14 cellular contexts compared by ENCODE assay signal in genomic region chr12:120078868-120079267, GRCh38. TPM values are rescaled to one million over a fixed set of nuclear protein-coding genes. Genes with fewer than 3 reads are reported as not detected.
A peak's percentile ranks its signal among the peaks of the same experiment; 100 is the strongest.
DNase-seq lines count a peak whose midpoint lies in the region; ATAC-seq and TF ChIP-seq lines count a peak whose summit lies in the region.
"Had no signal": no experiment of that assay in that cellular context is flagged by ENCODE, and none has a peak within 500 bp of the region (broad histone marks: within the 10 kb centered on the region; RNA-seq: fewer than 3 reads in every experiment).

No MANE protein-coding gene starts in this region.

- H3K36me3 Mint-ChIP-seq in stimulated activated naive CD8-positive, alpha-beta T cell treated with anti-CD3 and anti-CD28 coated beads, Interleukin-15, Interleukin-2, amounts not matched to agents 100 ng/mL and 50 ng/mL, for 24 hours (ENCODE audit: low read depth): peaks cover 61% of the 10 kb centered on the region
- peaks cover 56% of the 10 kb centered on the region for H3K36me3 Mint-ChIP-seq in activated CD8-positive, alpha-beta T cell treated with anti-CD3 and anti-CD28 coated beads for 36 hours (ENCODE audit: low read depth)

- no peak for DNase-seq in stimulated activated naive CD8-positive, alpha-beta T cell treated with anti-CD3 and anti-CD28 coated beads, Interleukin-15, Interleukin-2, amounts not matched to agents 100 U/mL and 50 U/mL, for 24 hours
- no peak for DNase-seq in activated CD8-positive, alpha-beta T cell treated with anti-CD3 and anti-CD28 coated beads for 36 hours
- DNase-seq in left colon (no peak), GM20000 (ENCODE audit: low spot score) (no peak), COLO829 (ENCODE audit: low spot score) (no peak)
- DNase-seq: foreskin melanocyte; H9; kidney; NCI-H1105 treated with DMSO at 0.1 percent for 48 hours; NCI-H446 treated with DMSO at 0.1 percent for 48 hours; stimulated activated CD4-positive, alpha-beta T cell treated with anti-CD3 and anti-CD28 coated beads, Interleukin-2, amount 100 ng/mL, for 24 hours had no signal

- intact Hi-C loops in activated CD8-positive, alpha-beta T cell treated with anti-CD3 and anti-CD28 coated beads for 36 hours (cut with micrococcal nuclease): no loop called here
- intact Hi-C loops in left colon (cut with DNase I, micrococcal nuclease): no loop called here

- TF ChIP-seq CTCF in activated CD8-positive, alpha-beta T cell treated with anti-CD3 and anti-CD28 coated beads for 36 hours (IDR thresholded peaks at IDR 0.05): no peak
- TF ChIP-seq CTCF in GM20000 (IDR thresholded peaks at IDR 0.05; ENCODE audit: extremely low read depth, missing control alignments): no peak

- peak overlapping the region; percentile 48 for H3K27ac Mint-ChIP-seq in stimulated activated naive CD8-positive, alpha-beta T cell treated with anti-CD3 and anti-CD28 coated beads, Interleukin-15, Interleukin-2, amounts not matched to agents 100 ng/mL and 50 ng/mL, for 24 hours
- peak overlapping the region; percentile 61 for H3K27ac Mint-ChIP-seq in activated CD8-positive, alpha-beta T cell treated with anti-CD3 and anti-CD28 coated beads for 36 hours

- CTCF ChIA-PET in activated CD8-positive, alpha-beta T cell treated with anti-CD3 and anti-CD28 coated beads for 36 hours (lab: Charles Lee): interaction anchor here (0.8 to 2.1 kb wide), 3 partner anchors 8 to 90 kb away, joined by 3 to 7 read pairs (median 3); no protein-coding TSS in a partner anchor

- ATAC-seq in stimulated activated naive CD8-positive, alpha-beta T cell treated with anti-CD3 and anti-CD28 coated beads, Interleukin-15, Interleukin-2, amounts not matched to agents 100 U/mL and 50 U/mL, for 24 hours: no peak
- peak; percentile 49 for ATAC-seq in activated CD8-positive, alpha-beta T cell treated with anti-CD3 and anti-CD28 coated beads for 36 hours
- ATAC-seq in left colon (peak; percentile 67), GM18502 (IDR thresholded peaks at IDR 0.05; ENCODE audit: poor library complexity, unreplicated experiment) (no peak), HG02588 (IDR thresholded peaks at IDR 0.05; ENCODE audit: unreplicated experiment) (no peak)

- H3K4me1 Mint-ChIP-seq in stimulated activated naive CD8-positive, alpha-beta T cell treated with anti-CD3 and anti-CD28 coated beads, Interleukin-15, Interleukin-2, amounts not matched to agents 100 ng/mL and 50 ng/mL, for 24 hours (ENCODE audit: low read depth): peaks cover 24% of the 10 kb centered on the region
- peaks cover 22% of the 10 kb centered on the region for H3K4me1 Mint-ChIP-seq in activated CD8-positive, alpha-beta T cell treated with anti-CD3 and anti-CD28 coated beads for 36 hours (ENCODE audit: low read depth)

- no peak overlapping the region for H3K4me3 Mint-ChIP-seq in stimulated activated naive CD8-positive, alpha-beta T cell treated with anti-CD3 and anti-CD28 coated beads, Interleukin-15, Interleukin-2, amounts not matched to agents 100 ng/mL and 50 ng/mL, for 24 hours
- H3K4me3 Mint-ChIP-seq in activated CD8-positive, alpha-beta T cell treated with anti-CD3 and anti-CD28 coated beads for 36 hours: no peak overlapping the region
- H3K4me3 Mint-ChIP-seq: H9 had no signal

- H3K27me3 Mint-ChIP-seq in stimulated activated naive CD8-positive, alpha-beta T cell treated with anti-CD3 and anti-CD28 coated beads, Interleukin-15, Interleukin-2, amounts not matched to agents 100 ng/mL and 50 ng/mL, for 24 hours: no peaks in the 10 kb centered on the region
- no peaks in the 10 kb centered on the region for H3K27me3 Mint-ChIP-seq in activated CD8-positive, alpha-beta T cell treated with anti-CD3 and anti-CD28 coated beads for 36 hours

- POLR2A ChIA-PET in activated CD8-positive, alpha-beta T cell treated with anti-CD3 and anti-CD28 coated beads for 36 hours (lab: Charles Lee): interaction anchor here (1.0 kb wide), 1 partner anchor 12 kb away, joined by 4 read pairs; no protein-coding TSS in a partner anchor

- H3K9me3 Mint-ChIP-seq in stimulated activated naive CD8-positive, alpha-beta T cell treated with anti-CD3 and anti-CD28 coated beads, Interleukin-15, Interleukin-2, amounts not matched to agents 100 ng/mL and 50 ng/mL, for 24 hours: no peaks in the 10 kb centered on the region
- H3K9me3 Mint-ChIP-seq in activated CD8-positive, alpha-beta T cell treated with anti-CD3 and anti-CD28 coated beads for 36 hours: no peaks in the 10 kb centered on the region
- H3K9me3 Mint-ChIP-seq: H9 had no signal

RNA-seq across cellular contexts. Expression of gene RAB35, which starts 37.7 kb away (rescaled TPM):
- 10 to 100 TPM; 38.2 to 41.5 TPM for total RNA-seq in activated CD8-positive, alpha-beta T cell treated with anti-CD3 and anti-CD28 coated beads for 36 hours
- total RNA-seq in left colon: 10 to 100 TPM; 47.8 to 52.7 TPM

Comparison
In these comparisons a context has a peak if more than half of its experiments do, and no peak if none do; other contexts are left out.
1. ATAC-seq: peak in activated CD8-positive, alpha-beta T cell treated with anti-CD3 and anti-CD28 coated beads for 36 hours (single experiment) and left colon (single experiment); none in stimulated activated naive CD8-positive, alpha-beta T cell treated with anti-CD3 and anti-CD28 coated beads, Interleukin-15, Interleukin-2, amounts not matched to agents 100 U/mL and 50 U/mL, for 24 hours (single experiment), GM18502 (single experiment) and HG02588 (single experiment).